Comparison of ENCODE assay signal across 8 cellular contexts in genomic region chr6:150068786-150069648, GRCh38.
DNase-seq lines count a peak whose midpoint lies in the region; ATAC-seq, FAIRE-seq and TF ChIP-seq lines count a peak whose summit lies in the region.

Gene ULBP3, minus strand, starts transcription at chr6:150069121. Its CDS starts 55 bp downstream, at chr6:150069066.

- H3K27ac Mint-ChIP-seq in nephron, result peak within 1 kb of the TSS; percentile 19 to 83 (median 51)
- H3K27ac Mint-ChIP-seq in stimulated activated naive B cell treated with anti-CD40 and anti-IgM and Interleukin-4, amounts not matched to agents 10 μg/mL and 1 μg/mL and 100 μg/mL, for 72 hours, result no peak within 1 kb of the TSS

- peak; percentile 97 for DNase-seq in AG08395 (ENCODE audit: low spot score)
- DNase-seq in RCC 7860 (ENCODE audit: low spot score), result peak; percentile 89
- DNase-seq in activated T-helper 9 cell treated with anti-CD3 and anti-CD28 coated beads, Interleukin-2, amount 50 U/mL, for 16 hours (ENCODE audit: low read depth), result peak; percentile 57
- DNase-seq in fibroblast of pulmonary artery (ENCODE audit: low read depth), result peak; percentile 95
- DNase-seq in stimulated activated naive B cell treated with anti-CD40 and anti-IgM and Interleukin-4, amounts not matched to agents 10 μg/mL and 1 μg/mL and 100 μg/mL, for 72 hours, result peak; percentile 72

- peak; percentile 62 for ATAC-seq in GM19023 (IDR thresholded peaks at IDR 0.05; ENCODE audit: unreplicated experiment)
- peak; percentile 46 for ATAC-seq in HG03469 (IDR thresholded peaks at IDR 0.05; ENCODE audit: unreplicated experiment)
- peak; percentile 90 to 91 for ATAC-seq in stimulated activated naive B cell treated with anti-CD40 and anti-IgM and Interleukin-4, amounts not matched to agents 10 μg/mL and 1 μg/mL and 100 μg/mL, for 72 hours (replicated peaks)

- peaks cover 38% of the 10 kb centered on the region for H3K27me3 Mint-ChIP-seq in nephron (ENCODE audit: low read depth)
- peaks cover 46% of the 10 kb centered on the region in 2 donors for H3K27me3 Mint-ChIP-seq in stimulated activated naive B cell treated with anti-CD40 and anti-IgM and Interleukin-4, amounts not matched to agents 10 μg/mL and 1 μg/mL and 100 μg/mL, for 72 hours

- FAIRE-seq in RCC 7860 (lab: Jason Lieb, UNC), result no peak

- peak within 1 kb of the TSS; percentile 76 for H3K4me3 ChIP-seq in fibroblast of pulmonary artery (replicated peaks; ENCODE audit: low read depth, low read length)

- no peaks in the 10 kb centered on the region for H3K9me3 Mint-ChIP-seq in nephron
- no peaks in the 10 kb centered on the region for H3K9me3 Mint-ChIP-seq in stimulated activated naive B cell treated with anti-CD40 and anti-IgM and Interleukin-4, amounts not matched to agents 10 μg/mL and 1 μg/mL and 100 μg/mL, for 72 hours

- peaks cover 21% of the 10 kb centered on the region for H3K36me3 Mint-ChIP-seq in nephron (ENCODE audit: low read depth)
- peaks cover 0 to 2% of the 10 kb centered on the region in 2 donors for H3K36me3 Mint-ChIP-seq in stimulated activated naive B cell treated with anti-CD40 and anti-IgM and Interleukin-4, amounts not matched to agents 10 μg/mL and 1 μg/mL and 100 μg/mL, for 72 hours

- H3K4me1 Mint-ChIP-seq in nephron, result peaks cover 16% of the 10 kb centered on the region
- H3K4me1 Mint-ChIP-seq in stimulated activated naive B cell treated with anti-CD40 and anti-IgM and Interleukin-4, amounts not matched to agents 10 μg/mL and 1 μg/mL and 100 μg/mL, for 72 hours, result peaks cover 20 to 35% of the 10 kb centered on the region in 2 donors

- TF ChIP-seq CTCF in fibroblast of pulmonary artery (IDR thresholded peaks at IDR 0.05; ENCODE audit: low read length, missing control alignments) (peak; percentile 45), nephron (IDR thresholded peaks at IDR 0.05; ENCODE audit: unreplicated experiment in 3 of 3) (peak; percentile 43 to 64 (median 44))

- peak within 1 kb of the TSS; percentile 85 to 89 (median 88) for H3K4me3 Mint-ChIP-seq in nephron
- H3K4me3 Mint-ChIP-seq in stimulated activated naive B cell treated with anti-CD40 and anti-IgM and Interleukin-4, amounts not matched to agents 10 μg/mL and 1 μg/mL and 100 μg/mL, for 72 hours, result peak within 1 kb of the TSS; percentile 83 to 85

Comparison
In these comparisons a context has a peak if more than half of its experiments do, and no peak if none do; other contexts are left out.
1. Peak in every context shown above with its lines: DNase-seq, ATAC-seq and H3K4me3 ChIP-seq.